ENCODE assay signal across 18 cellular contexts in genomic region chr14:61298834-61299233, GRCh38.
"Had no signal": no experiment of that assay in that cellular context is flagged by ENCODE, and none has a peak within 500 bp of the region (broad histone marks: within the 10 kb centered on the region; RNA-seq: fewer than 3 reads in every experiment).

No MANE protein-coding gene starts in this region.

- H3K36me3 ChIP-seq: gastrocnemius medialis, heart right ventricle, pancreas, sigmoid colon, uterus had no signal

- ATAC-seq: activated naive CD4-positive, alpha-beta T cell treated with anti-CD3 and anti-CD28 coated beads, Interleukin-2, amount 50 U/mL, for 72 hours; activated T-helper 17 cell treated with anti-CD3 and anti-CD28 coated beads, Interleukin-2, amount 50 U/mL, for 72 hours; gastrocnemius medialis; heart right ventricle; left cardiac atrium; pancreas had no signal

- FAIRE-seq: pancreas had no signal

- DNase-seq: activated CD4-positive, alpha-beta T cell treated with anti-CD3 and anti-CD28 coated beads, Interleukin-2, amount 10 ng/mL, durations not matched to agents 7 days and 5 days; activated CD4-positive, CD25-positive, alpha-beta regulatory T cell; anterior cingulate cortex; endodermal cell; gastrocnemius medialis; heart right ventricle; left cardiac atrium; midbrain; pancreas; sigmoid colon; stimulated activated CD4-positive, alpha-beta T cell treated with anti-CD3 and anti-CD28 coated beads, Interleukin-12 subunit alpha, Interleukin-12 subunit beta, amount 100 ng/mL, for 4 hours; stimulated activated CD4-positive, alpha-beta T cell treated with anti-CD3 and anti-CD28 coated beads, Interleukin-2, amount 100 ng/mL, for 24 hours; uterus had no signal

- H3K4me1 ChIP-seq: sigmoid colon, uterus had no signal

- H3K27ac Mint-ChIP-seq: activated T-helper 17 cell treated with anti-CD3 and anti-CD28 coated beads, Interleukin-2, amount 50 U/mL, for 72 hours; dendritic cell treated with granulocyte-macrophage colony-stimulating factor and Interleukin-4, amounts not matched to agents 40 ng/mL and 50 ng/mL, for 4 days; endodermal cell; T-helper 2 cell treated with Interferon-gamma antibody and Interleukin-4, amounts not matched to agents 5 μg/mL and 100 μg/mL, for 36 hours had no signal

- H3K9me3 Mint-ChIP-seq: activated T-helper 17 cell treated with anti-CD3 and anti-CD28 coated beads, Interleukin-2, amount 50 U/mL, for 72 hours; dendritic cell treated with granulocyte-macrophage colony-stimulating factor and Interleukin-4, amounts not matched to agents 40 ng/mL and 50 ng/mL, for 4 days; endodermal cell; T-helper 2 cell treated with Interferon-gamma antibody and Interleukin-4, amounts not matched to agents 5 μg/mL and 100 μg/mL, for 36 hours had no signal

- H3K4me3 Mint-ChIP-seq: activated CD4-positive, alpha-beta T cell treated with anti-CD3 and anti-CD28 coated beads, Interleukin-2, amount 10 ng/mL, durations not matched to agents 7 days and 5 days; activated T-helper 17 cell treated with anti-CD3 and anti-CD28 coated beads, Interleukin-2, amount 50 U/mL, for 72 hours; dendritic cell treated with granulocyte-macrophage colony-stimulating factor and Interleukin-4, amounts not matched to agents 40 ng/mL and 50 ng/mL, for 4 days; endodermal cell; T-helper 2 cell treated with Interferon-gamma antibody and Interleukin-4, amounts not matched to agents 5 μg/mL and 100 μg/mL, for 36 hours had no signal

- H3K27ac ChIP-seq: gastrocnemius medialis, heart right ventricle, pancreas, sigmoid colon, uterus had no signal

- H3K27me3 ChIP-seq: gastrocnemius medialis, heart right ventricle, pancreas, sigmoid colon, uterus had no signal

- H3K4me3 ChIP-seq: gastrocnemius medialis, heart right ventricle, lung, pancreas, sigmoid colon, uterus had no signal

- H3K9me3 ChIP-seq: gastrocnemius medialis, pancreas, sigmoid colon, uterus had no signal

- H3K27me3 Mint-ChIP-seq: activated CD4-positive, alpha-beta T cell treated with anti-CD3 and anti-CD28 coated beads, Interleukin-2, amount 10 ng/mL, durations not matched to agents 7 days and 5 days; activated T-helper 17 cell treated with anti-CD3 and anti-CD28 coated beads, Interleukin-2, amount 50 U/mL, for 72 hours; dendritic cell treated with granulocyte-macrophage colony-stimulating factor and Interleukin-4, amounts not matched to agents 40 ng/mL and 50 ng/mL, for 4 days had no signal

- H3K36me3 Mint-ChIP-seq: activated naive CD4-positive, alpha-beta T cell treated with anti-CD3 and anti-CD28 coated beads, Interleukin-2, amount 50 U/mL, for 72 hours had no signal
